ENCODE assay signal across 8 cellular contexts in genomic region chr4:129093173-129093974, GRCh38. TPM values are rescaled to one million over a fixed set of nuclear protein-coding genes. Genes with fewer than 3 reads are reported as not detected.
DNase-seq lines count a peak whose midpoint lies in the region; ATAC-seq, FAIRE-seq and TF ChIP-seq lines count a peak whose summit lies in the region.

Gene SCLT1, minus strand, starts transcription at chr4:129093539. Its CDS starts 436 bp downstream, at chr4:129093103.

- no peak for TF ChIP-seq CTCF in kidney (IDR thresholded peaks at IDR 0.05; ENCODE audit: borderline replicate concordance, extremely low read depth, insufficient read depth)

- H3K9me3 ChIP-seq in kidney (ENCODE audit: control insufficient read depth in 1 of 2, low read length in 2 of 2) = no peaks in the 10 kb centered on the region

- peaks cover 0 to 2% of the 10 kb centered on the region in 2 donors for H3K4me1 ChIP-seq in kidney (ENCODE audit: control insufficient read depth in 1 of 2, insufficient read depth in 1 of 2, low read depth in 1 of 2, low read length in 2 of 2)

- FAIRE-seq in kidney (lab: Jason Lieb, UNC) = peak; percentile 96

- no peaks in the 10 kb centered on the region for H3K36me3 ChIP-seq in kidney (ENCODE audit: control insufficient read depth in 1 of 2, insufficient read depth in 2 of 2, low read length in 2 of 2)

- H3K4me3 ChIP-seq in kidney (ENCODE audit: low read length in 2 of 2) = peak within 1 kb of the TSS; percentile 80 to 99

- peak; percentile 96 for TF ChIP-seq POLR2A in GM19099 (IDR thresholded peaks at IDR 0.05; ENCODE audit: extremely low read depth, insufficient read length, low read depth)

- ATAC-seq in HG03432 (IDR thresholded peaks at IDR 0.05; ENCODE audit: unreplicated experiment) = peak; percentile 94

- intact Hi-C loops in kidney (cut with DNase I) = no loop called here

- peak within 1 kb of the TSS; percentile 84 to 96 for H3K9ac ChIP-seq in kidney (ENCODE audit: low read length in 2 of 2)

- DNase-seq in AG20443 (ENCODE audit: low spot score) = peak; percentile 96
- peak; percentile 89 for DNase-seq in NCI-H510A (lab: John Stamatoyannopoulos, UW)
- peak; percentile 90 for DNase-seq in activated CD4-positive, alpha-beta T cell treated with anti-CD3 and anti-CD28 coated beads for 1 hour
- DNase-seq in cerebellum (ENCODE audit: low spot score) = peak; percentile 97
- DNase-seq in kidney = peak; percentile 99
- peak; percentile 98 for DNase-seq in stimulated activated CD4-positive, alpha-beta T cell treated with anti-CD3 and anti-CD28 coated beads, Interleukin-15, amount 100 ng/mL, for 24 hours

- H3K27ac ChIP-seq in kidney (ENCODE audit: low read depth in 2 of 2, low read length in 2 of 2) = peak within 1 kb of the TSS; percentile 91 to 98

RNA-seq across cellular contexts. Expression of gene SCLT1, which starts in this region (rescaled TPM):
- total RNA-seq in cerebellum (66.5 TPM), kidney (16.0 TPM)
- 3.0 TPM for polyA plus RNA-seq in kidney (ENCODE audit: insufficient read depth, low read depth, low replicate concordance)

Comparison
In these comparisons a context has a peak if more than half of its experiments do, and no peak if none do; other contexts are left out.
1. Peak in every context shown above with its lines: DNase-seq, ATAC-seq, H3K4me3 ChIP-seq and H3K27ac ChIP-seq.